ENCODE assay signal across 29 cellular contexts in genomic region chr7:41971640-41972187, GRCh38.
"Had no signal": no experiment of that assay in that cellular context is flagged by ENCODE, and none has a peak within 500 bp of the region (broad histone marks: within the 10 kb centered on the region; RNA-seq: fewer than 3 reads in every experiment).

No MANE protein-coding gene starts in this region.

- H3K79me2 ChIP-seq: hepatocyte had no signal

- H3K4me3 ChIP-seq: heart right ventricle, hepatocyte, left ventricle myocardium inferior, lung, mucosa of descending colon, pancreas, prostate gland, sigmoid colon, stomach, thoracic aorta, tibial artery, upper lobe of right lung had no signal

- H3K27me3 Mint-ChIP-seq: stimulated activated naive B cell treated with anti-CD40 and anti-IgM and Interleukin-4, amounts not matched to agents 10 μg/mL and 1 μg/mL and 100 μg/mL, for 72 hours had no signal

- H3K36me3 Mint-ChIP-seq: naive thymus-derived CD8-positive, alpha-beta T cell; stimulated activated naive B cell treated with anti-CD40 and anti-IgM and Interleukin-4, amounts not matched to agents 10 μg/mL and 1 μg/mL and 100 μg/mL, for 72 hours had no signal

- DNase-seq: heart right ventricle; islet precursor cell; left ventricle myocardium inferior; mesendoderm; midbrain; mucosa of descending colon; naive thymus-derived CD8-positive, alpha-beta T cell; nucleus accumbens; posterior cingulate gyrus; retina; right cardiac atrium; sigmoid colon; small intestine; stimulated activated CD4-positive, alpha-beta T cell treated with anti-CD3 and anti-CD28 coated beads, Interleukin-1b, Interleukin-23, amount 100 ng/mL, for 48 hours; stimulated activated CD4-positive, alpha-beta T cell treated with anti-CD3 and anti-CD28 coated beads, Interleukin-2, amount 100 ng/mL, for 48 hours; stimulated activated CD4-positive, alpha-beta T cell treated with anti-CD3 and anti-CD28 coated beads, Interleukin-4, amount 100 ng/mL, for 4 hours; stimulated activated CD8-positive, alpha-beta memory T cell treated with anti-CD3 and anti-CD28 coated beads, Interleukin-4, amount 100 ng/mL, for 48 hours; stimulated activated naive B cell treated with anti-CD40 and anti-IgM and Interleukin-4, amounts not matched to agents 10 μg/mL and 1 μg/mL and 100 μg/mL, for 72 hours; stimulated activated naive CD8-positive, alpha-beta T cell treated with anti-CD3 and anti-CD28 coated beads, Interleukin-15, Interleukin-2, amounts not matched to agents 100 U/mL and 50 U/mL, for 24 hours; stomach; tibial artery; trophoblast cell; upper lobe of right lung had no signal

- H3K4me1 ChIP-seq: pancreas, prostate gland, stomach had no signal

- H3K4me3 Mint-ChIP-seq: naive thymus-derived CD8-positive, alpha-beta T cell; nephron; stimulated activated naive B cell treated with anti-CD40 and anti-IgM and Interleukin-4, amounts not matched to agents 10 μg/mL and 1 μg/mL and 100 μg/mL, for 72 hours had no signal

- H3K27ac ChIP-seq: heart right ventricle, hepatocyte, left ventricle myocardium inferior, pancreas, prostate gland, sigmoid colon, stomach, thoracic aorta, tibial artery, upper lobe of right lung had no signal

- ATAC-seq: heart right ventricle; mucosa of descending colon; naive thymus-derived CD8-positive, alpha-beta T cell; pancreas; right cardiac atrium; stimulated activated naive B cell treated with anti-CD40 and anti-IgM and Interleukin-4, amounts not matched to agents 10 μg/mL and 1 μg/mL and 100 μg/mL, for 72 hours; stimulated activated naive CD8-positive, alpha-beta T cell treated with anti-CD3 and anti-CD28 coated beads, Interleukin-15, Interleukin-2, amounts not matched to agents 100 U/mL and 50 U/mL, for 24 hours; upper lobe of right lung had no signal

- H3K9me3 Mint-ChIP-seq: naive thymus-derived CD8-positive, alpha-beta T cell; nephron; stimulated activated naive B cell treated with anti-CD40 and anti-IgM and Interleukin-4, amounts not matched to agents 10 μg/mL and 1 μg/mL and 100 μg/mL, for 72 hours had no signal

- H3K36me3 ChIP-seq: pancreas, thoracic aorta, upper lobe of right lung had no signal

- H3K9me3 ChIP-seq: heart right ventricle, left ventricle myocardium inferior, mucosa of descending colon, pancreas, prostate gland, sigmoid colon, stomach, thoracic aorta, tibial artery, upper lobe of right lung had no signal

- H3K4me1 Mint-ChIP-seq: naive thymus-derived CD8-positive, alpha-beta T cell; stimulated activated naive B cell treated with anti-CD40 and anti-IgM and Interleukin-4, amounts not matched to agents 10 μg/mL and 1 μg/mL and 100 μg/mL, for 72 hours had no signal

- H3K4me2 ChIP-seq: hepatocyte had no signal

- H2AFZ ChIP-seq: hepatocyte had no signal

- H3K27me3 ChIP-seq: heart right ventricle, hepatocyte, pancreas, sigmoid colon, stomach, tibial artery, upper lobe of right lung had no signal

- H3K27ac Mint-ChIP-seq: naive thymus-derived CD8-positive, alpha-beta T cell; stimulated activated naive B cell treated with anti-CD40 and anti-IgM and Interleukin-4, amounts not matched to agents 10 μg/mL and 1 μg/mL and 100 μg/mL, for 72 hours had no signal
